Comparison of ENCODE assay signal across 10 cellular contexts in genomic region chr9:134404376-134405358, GRCh38.
DNase-seq lines count a peak whose midpoint lies in the region; ATAC-seq and TF ChIP-seq lines count a peak whose summit lies in the region.
"Had no signal": no experiment of that assay in that cellular context is flagged by ENCODE, and none has a peak within 500 bp of the region (broad histone marks: within the 10 kb centered on the region; RNA-seq: fewer than 3 reads in every experiment).

No MANE protein-coding gene starts in this region.

- H3K27me3 ChIP-seq in BLaER1 (no peaks in the 10 kb centered on the region), osteoblast (ENCODE audit: insufficient read depth, low read length) (no peaks in the 10 kb centered on the region), BE2C (no peaks in the 10 kb centered on the region)

- H3K9ac ChIP-seq in BLaER1 = no peak overlapping the region
- H3K9ac ChIP-seq: SK-N-SH had no signal

- H3K4me3 ChIP-seq in BLaER1 = no peak overlapping the region
- H3K4me3 ChIP-seq in Jurkat, Clone E6-1 (ENCODE audit: low read length) = peak overlapping the region; percentile 24
- H3K4me3 ChIP-seq in osteoblast (ENCODE audit: insufficient read depth, low read length) = no peak overlapping the region
- H3K4me3 ChIP-seq in BE2C (ENCODE audit: low read depth, low read length) = no peak overlapping the region

- H3K4me1 Mint-ChIP-seq in dendritic cell treated with granulocyte-macrophage colony-stimulating factor and Interleukin-4, amounts not matched to agents 40 ng/mL and 50 ng/mL, for 4 days (ENCODE audit: low read depth) = peaks cover 100% of the 10 kb centered on the region

- H3K4me2 ChIP-seq in BLaER1 (peak overlapping the region; percentile 92), osteoblast (ENCODE audit: insufficient read depth, low read length) (peak overlapping the region; percentile 23)
- H3K4me2 ChIP-seq: SK-N-SH had no signal

- TF ChIP-seq CTCF in osteoblast (IDR thresholded peaks at IDR 0.05; ENCODE audit: extremely low read depth, low read depth, low read length) (no peak), BE2C (IDR thresholded peaks at IDR 0.05; ENCODE audit: low read depth, low read length) (no peak)

- H3K27ac Mint-ChIP-seq in dendritic cell treated with granulocyte-macrophage colony-stimulating factor and Interleukin-4, amounts not matched to agents 40 ng/mL and 50 ng/mL, for 4 days = peak overlapping the region; percentile 96
- H3K27ac Mint-ChIP-seq: activated naive CD4-positive, alpha-beta T cell treated with anti-CD3 and anti-CD28 coated beads for 36 hours had no signal

- H2AFZ ChIP-seq in osteoblast (ENCODE audit: low read length) = no peak overlapping the region

- H3K27ac ChIP-seq in BLaER1 (no peak overlapping the region), osteoblast (ENCODE audit: low read depth, low read length) (peak overlapping the region; percentile 83)

- H3K4me1 ChIP-seq in BLaER1 (peaks cover 96% of the 10 kb centered on the region), osteoblast (ENCODE audit: insufficient read depth, low read length) (peaks cover 43% of the 10 kb centered on the region), BE2C (peaks cover 21% of the 10 kb centered on the region)

- H3K36me3 ChIP-seq in BLaER1 = peaks cover 36% of the 10 kb centered on the region
- H3K36me3 ChIP-seq in osteoblast (ENCODE audit: insufficient read depth, low read length) = peaks cover 5% of the 10 kb centered on the region
- H3K36me3 ChIP-seq in BE2C = no peaks in the 10 kb centered on the region

- no peaks in the 10 kb centered on the region for H3K9me3 ChIP-seq in BLaER1
- no peaks in the 10 kb centered on the region for H3K9me3 ChIP-seq in osteoblast (ENCODE audit: low read depth, low read length)
- no peaks in the 10 kb centered on the region for H3K9me3 ChIP-seq in BE2C
- H3K9me3 ChIP-seq: SK-N-SH had no signal

- H4K20me1 ChIP-seq in BLaER1 (peaks cover 100% of the 10 kb centered on the region), osteoblast (ENCODE audit: insufficient read depth, low read length) (peaks cover 49% of the 10 kb centered on the region)

- intact Hi-C loops in dendritic cell treated with granulocyte-macrophage colony-stimulating factor and Interleukin-4, amounts not matched to agents 40 ng/mL and 50 ng/mL, for 4 days (cut with micrococcal nuclease) = loop anchor here (5.0 to 10.0 kb wide), 2 partner anchors 38 to 60 kb away; no protein-coding TSS in a partner anchor

- no peak for ATAC-seq in GM19035 (IDR thresholded peaks at IDR 0.05; ENCODE audit: unreplicated experiment)

- peaks cover 68% of the 10 kb centered on the region for H3K79me2 ChIP-seq in osteoblast (ENCODE audit: insufficient read depth, low read length)

- H3K36me3 Mint-ChIP-seq in dendritic cell treated with granulocyte-macrophage colony-stimulating factor and Interleukin-4, amounts not matched to agents 40 ng/mL and 50 ng/mL, for 4 days (ENCODE audit: low read depth) = peaks cover 99% of the 10 kb centered on the region

- no peaks in the 10 kb centered on the region for H3K9me3 Mint-ChIP-seq in dendritic cell treated with granulocyte-macrophage colony-stimulating factor and Interleukin-4, amounts not matched to agents 40 ng/mL and 50 ng/mL, for 4 days
- H3K9me3 Mint-ChIP-seq: activated naive CD4-positive, alpha-beta T cell treated with anti-CD3 and anti-CD28 coated beads for 36 hours had no signal

- H3K4me3 Mint-ChIP-seq in dendritic cell treated with granulocyte-macrophage colony-stimulating factor and Interleukin-4, amounts not matched to agents 40 ng/mL and 50 ng/mL, for 4 days = peak overlapping the region; percentile 39
- H3K4me3 Mint-ChIP-seq: activated naive CD4-positive, alpha-beta T cell treated with anti-CD3 and anti-CD28 coated beads for 36 hours had no signal

- DNase-seq in Jurkat, Clone E6-1 (ENCODE audit: low read depth, low spot score) = no peak
- DNase-seq in osteoblast (ENCODE audit: insufficient read length, low spot score, missing footprints) = no peak
- no peak for DNase-seq in activated CD4-positive, CD25-positive, alpha-beta regulatory T cell treated with anti-CD3 and anti-CD28 coated beads, Interleukin-2, amount 50 U/mL, for 72 hours
- no peak for DNase-seq in SHP77 treated with DMSO at 0.1 percent for 48 hours (lab: John Stamatoyannopoulos, UW)
- no peak for DNase-seq in BE2C
- DNase-seq: SK-N-SH had no signal

- H3K27me3 Mint-ChIP-seq in dendritic cell treated with granulocyte-macrophage colony-stimulating factor and Interleukin-4, amounts not matched to agents 40 ng/mL and 50 ng/mL, for 4 days = no peaks in the 10 kb centered on the region
